ENCODE assay signal across 1 cellular context in the genomic region with DNA sequence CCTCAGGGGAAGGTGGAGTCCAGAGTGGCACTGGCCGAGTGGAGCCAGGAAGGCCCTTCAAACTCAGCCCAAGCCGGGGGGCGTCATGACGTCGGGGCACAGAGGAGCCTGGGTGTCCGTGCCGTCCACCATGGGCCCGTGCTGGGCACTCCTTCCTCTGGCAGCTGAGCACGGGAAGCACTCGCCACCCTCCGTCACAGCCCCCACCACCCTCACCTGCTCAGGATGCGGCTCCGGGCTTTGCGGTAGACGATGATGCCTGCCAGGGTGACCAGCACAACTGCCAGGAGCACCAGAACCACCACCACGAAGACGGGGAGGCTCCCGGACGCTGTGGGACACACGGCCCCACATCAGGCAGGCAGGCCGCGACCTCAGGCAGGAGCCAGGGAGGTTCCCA.
TF ChIP-seq lines count a peak whose summit lies in the region.

No MANE protein-coding gene starts in this region.

TF ChIP-seq in GM12878, 131 proteins besides CTCF, POLR2A, EP300 and RAD21:
- TF ChIP-seq CBFB (IDR thresholded peaks at IDR 0.05; ENCODE audit: low read depth) = no peak
- no peak for TF ChIP-seq IRF4 (IDR thresholded peaks at IDR 0.05; ENCODE audit: low read depth, low read length)
- TF ChIP-seq YY1 (IDR thresholded peaks at IDR 0.05; ENCODE audit: low read depth, low read length) = no peak
- no peak for TF ChIP-seq FOXK2 (IDR thresholded peaks at IDR 0.05)
- TF ChIP-seq MXI1 (IDR thresholded peaks at IDR 0.05; ENCODE audit: low read depth, low read length) = no peak
- TF ChIP-seq BMI1 (IDR thresholded peaks at IDR 0.05; ENCODE audit: borderline replicate concordance) = no peak
- no peak for TF ChIP-seq SMC3 (IDR thresholded peaks at IDR 0.05; ENCODE audit: borderline replicate concordance, low read length)
- no peak for TF ChIP-seq NRF1 (conservative IDR thresholded peaks at IDR 0.05; ENCODE audit: low read depth, low read length)
- TF ChIP-seq PML (IDR thresholded peaks at IDR 0.05; ENCODE audit: low read length) = no peak
- TF ChIP-seq, protein P1, sequence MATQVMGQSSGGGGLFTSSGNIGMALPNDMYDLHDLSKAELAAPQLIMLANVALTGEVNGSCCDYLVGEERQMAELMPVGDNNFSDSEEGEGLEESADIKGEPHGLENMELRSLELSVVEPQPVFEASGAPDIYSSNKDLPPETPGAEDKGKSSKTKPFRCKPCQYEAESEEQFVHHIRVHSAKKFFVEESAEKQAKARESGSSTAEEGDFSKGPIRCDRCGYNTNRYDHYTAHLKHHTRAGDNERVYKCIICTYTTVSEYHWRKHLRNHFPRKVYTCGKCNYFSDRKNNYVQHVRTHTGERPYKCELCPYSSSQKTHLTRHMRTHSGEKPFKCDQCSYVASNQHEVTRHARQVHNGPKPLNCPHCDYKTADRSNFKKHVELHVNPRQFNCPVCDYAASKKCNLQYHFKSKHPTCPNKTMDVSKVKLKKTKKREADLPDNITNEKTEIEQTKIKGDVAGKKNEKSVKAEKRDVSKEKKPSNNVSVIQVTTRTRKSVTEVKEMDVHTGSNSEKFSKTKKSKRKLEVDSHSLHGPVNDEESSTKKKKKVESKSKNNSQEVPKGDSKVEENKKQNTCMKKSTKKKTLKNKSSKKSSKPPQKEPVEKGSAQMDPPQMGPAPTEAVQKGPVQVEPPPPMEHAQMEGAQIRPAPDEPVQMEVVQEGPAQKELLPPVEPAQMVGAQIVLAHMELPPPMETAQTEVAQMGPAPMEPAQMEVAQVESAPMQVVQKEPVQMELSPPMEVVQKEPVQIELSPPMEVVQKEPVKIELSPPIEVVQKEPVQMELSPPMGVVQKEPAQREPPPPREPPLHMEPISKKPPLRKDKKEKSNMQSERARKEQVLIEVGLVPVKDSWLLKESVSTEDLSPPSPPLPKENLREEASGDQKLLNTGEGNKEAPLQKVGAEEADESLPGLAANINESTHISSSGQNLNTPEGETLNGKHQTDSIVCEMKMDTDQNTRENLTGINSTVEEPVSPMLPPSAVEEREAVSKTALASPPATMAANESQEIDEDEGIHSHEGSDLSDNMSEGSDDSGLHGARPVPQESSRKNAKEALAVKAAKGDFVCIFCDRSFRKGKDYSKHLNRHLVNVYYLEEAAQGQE (IDR thresholded peaks at IDR 0.05; ENCODE audit: low read depth, low read length) = no peak
- no peak for TF ChIP-seq RB1 (IDR thresholded peaks at IDR 0.05; ENCODE audit: borderline replicate concordance)
- no peak for TF ChIP-seq ASH2L (IDR thresholded peaks at IDR 0.05; ENCODE audit: borderline replicate concordance, low read depth)
- TF ChIP-seq NFXL1 (IDR thresholded peaks at IDR 0.05; ENCODE audit: borderline replicate concordance) = no peak
- no peak for TF ChIP-seq CREM (IDR thresholded peaks at IDR 0.05; ENCODE audit: low read depth)
- no peak for TF ChIP-seq RAD51 (IDR thresholded peaks at IDR 0.05)
- no peak for TF ChIP-seq SRF (IDR thresholded peaks at IDR 0.05; ENCODE audit: low read depth in 2 of 2, low read length in 2 of 2)
